ENCODE assay signal across 5 cellular contexts in genomic region chr2:142782942-142783443, GRCh38.
"Had no signal": no experiment of that assay in that cellular context is flagged by ENCODE, and none has a peak within 500 bp of the region (broad histone marks: within the 10 kb centered on the region; RNA-seq: fewer than 3 reads in every experiment).

No MANE protein-coding gene starts in this region.

- H3K27ac ChIP-seq: HL-60 had no signal

- ATAC-seq: HepG2, K562 had no signal

- DNase-seq: IMR-90, KBM-7 had no signal

- H3K4me3 ChIP-seq: K562 had no signal
